10 cellular contexts compared by ENCODE assay signal in genomic region chr2:15177103-15177502, GRCh38.
A peak's percentile ranks its signal among the peaks of the same experiment; 100 is the strongest.
DNase-seq lines count a peak whose midpoint lies in the region; ATAC-seq and TF ChIP-seq lines count a peak whose summit lies in the region.
"Had no signal": no experiment of that assay in that cellular context is flagged by ENCODE, and none has a peak within 500 bp of the region (broad histone marks: within the 10 kb centered on the region; RNA-seq: fewer than 3 reads in every experiment).

No MANE protein-coding gene starts in this region.

- no peaks in the 10 kb centered on the region for H3K9me3 Mint-ChIP-seq in CD8-positive, alpha-beta memory T cell

- H3K36me3 ChIP-seq in CD8-positive, alpha-beta memory T cell (ENCODE audit: insufficient read depth, low read length): no peaks in the 10 kb centered on the region
- H3K36me3 ChIP-seq in tibial artery (peaks cover 16 to 37% (median 33%) of the 10 kb centered on the region in 3 donors), WERI-Rb-1 (no peaks in the 10 kb centered on the region)
- H3K36me3 ChIP-seq: thoracic aorta had no signal

- no peak overlapping the region for H3K4me3 ChIP-seq in CD8-positive, alpha-beta memory T cell (ENCODE audit: low read length)
- H3K4me3 ChIP-seq in skeletal muscle cell (ENCODE audit: low read depth, low read length) (no peak overlapping the region), tibial artery (no peak overlapping the region), WERI-Rb-1 (ENCODE audit: low read depth, low read length) (no peak overlapping the region)
- H3K4me3 ChIP-seq: cardiac muscle cell, thoracic aorta had no signal

- TF ChIP-seq CTCF in tibial artery (IDR thresholded peaks at IDR 0.05): no peak
- TF ChIP-seq CTCF in WERI-Rb-1 (IDR thresholded peaks at IDR 0.05; ENCODE audit: low read depth, low read length): no peak

- peaks cover 32% of the 10 kb centered on the region for H3K4me1 ChIP-seq in CD8-positive, alpha-beta memory T cell (ENCODE audit: insufficient read depth, low read length)
- H3K4me1 ChIP-seq in tibial artery: no peaks in the 10 kb centered on the region

- peak overlapping the region; percentile 18 to 66 (median 50) for H3K4me3 Mint-ChIP-seq in CD8-positive, alpha-beta memory T cell

- H3K27me3 Mint-ChIP-seq in CD8-positive, alpha-beta memory T cell: peaks cover 0 to 3% of the 10 kb centered on the region in 2 donors

- peak; percentile 31 to 83 (median 69) for DNase-seq in CD8-positive, alpha-beta memory T cell
- DNase-seq in KBM-7 (peak; percentile 49), skeletal muscle cell (ENCODE audit: low read depth) (peak; percentile 12), SKM-1 treated with dmso at 0.1 percent for 144 hours (lab: John Stamatoyannopoulos, UW; ENCODE audit: unreplicated experiment) (no peak), tibial artery (no peak), WERI-Rb-1 (no peak)
- peak; percentile 55 for DNase-seq in activated effector memory CD4-positive, alpha-beta T cell treated with Interleukin-2 at 50 U/mL for 16 hours

- no peaks in the 10 kb centered on the region for H3K9me3 ChIP-seq in CD8-positive, alpha-beta memory T cell (ENCODE audit: low read length)
- H3K9me3 ChIP-seq in tibial artery (no peaks in the 10 kb centered on the region), WERI-Rb-1 (ENCODE audit: severe bottlenecking) (no peaks in the 10 kb centered on the region)
- H3K9me3 ChIP-seq: thoracic aorta had no signal

- H3K36me3 Mint-ChIP-seq in CD8-positive, alpha-beta memory T cell: peaks cover 4 to 25% (median 7%) of the 10 kb centered on the region in 3 donors

- H3K27me3 ChIP-seq in CD8-positive, alpha-beta memory T cell (ENCODE audit: insufficient read depth, low read length, poor library complexity, severe bottlenecking): no peaks in the 10 kb centered on the region
- H3K27me3 ChIP-seq in tibial artery (no peaks in the 10 kb centered on the region), WERI-Rb-1 (ENCODE audit: insufficient read depth, low read depth, severe bottlenecking) (no peaks in the 10 kb centered on the region)
- H3K27me3 ChIP-seq: cardiac muscle cell had no signal

- in situ Hi-C loops in KBM-7 (cut with MboI; ENCODE audit: low pct_unique_long_range_greater_than_20kb, low sequenced_read_pairs): no loop called here

- POLR2A ChIA-PET in CD8-positive, alpha-beta memory T cell (lab: Charles Lee): no interaction called here

- peaks cover 37 to 57% (median 52%) of the 10 kb centered on the region in 3 donors for H3K4me1 Mint-ChIP-seq in CD8-positive, alpha-beta memory T cell

- ATAC-seq in GM21576 (IDR thresholded peaks at IDR 0.05; ENCODE audit: unreplicated experiment): peak; percentile 96

- H3K27ac ChIP-seq in CD8-positive, alpha-beta memory T cell (ENCODE audit: low read depth, low read length): no peak overlapping the region
- H3K27ac ChIP-seq in tibial artery (no peak overlapping the region), WERI-Rb-1 (no peak overlapping the region)
- H3K27ac ChIP-seq: cardiac muscle cell, thoracic aorta had no signal

- CTCF ChIA-PET in CD8-positive, alpha-beta memory T cell (lab: Charles Lee): no interaction called here

- H3K27ac Mint-ChIP-seq in CD8-positive, alpha-beta memory T cell: peak overlapping the region; percentile 8 to 90 (median 60)

- intact Hi-C loops in tibial artery (cut with DNase I; ENCODE audit: low total_unique reads): no loop called here

Comparison
In these comparisons a context has a peak if more than half of its experiments do, and no peak if none do; other contexts are left out.
1. DNase-seq: peak in CD8-positive, alpha-beta memory T cell (5 of 5), KBM-7 (single experiment), activated effector memory CD4-positive, alpha-beta T cell treated with Interleukin-2 at 50 U/mL for 16 hours (single experiment) and skeletal muscle cell (single experiment); none in SKM-1 treated with dmso at 0.1 percent for 144 hours (single experiment), tibial artery (0 of 2) and WERI-Rb-1 (single experiment).